ENCODE assay signal across 27 cellular contexts in genomic region chr7:69108041-69108440, GRCh38.
"Had no signal": no experiment of that assay in that cellular context is flagged by ENCODE, and none has a peak within 500 bp of the region (broad histone marks: within the 10 kb centered on the region; RNA-seq: fewer than 3 reads in every experiment).

No MANE protein-coding gene starts in this region.

- H3K4me1 ChIP-seq: ascending aorta, colonic mucosa, pancreas, psoas muscle, tibial artery, upper lobe of right lung had no signal

- H3K4me1 Mint-ChIP-seq: activated naive CD8-positive, alpha-beta T cell treated with anti-CD3 and anti-CD28 coated beads for 36 hours; naive B cell; nephron progenitor cell had no signal

- H3K4me3 ChIP-seq: ascending aorta, cardiac muscle cell, colonic mucosa, esophagus squamous epithelium, pancreas, psoas muscle, suprapubic skin, tibial artery, upper lobe of right lung had no signal

- DNase-seq: activated CD4-positive, alpha-beta T cell treated with anti-CD3 and anti-CD28 coated beads for 4 hours; activated CD4-positive, alpha-beta T cell treated with anti-CD3 and anti-CD28 coated beads, Interleukin-2, amount 50 U/mL, for 4 hours; activated effector memory CD4-positive, alpha-beta T cell treated with Interleukin-2 at 50 U/mL for 16 hours; activated naive CD4-positive, alpha-beta T cell treated with Interleukin-2 at 50 U/mL for 16 hours; activated naive CD8-positive, alpha-beta T cell treated with anti-CD3 and anti-CD28 coated beads for 36 hours; cerebellar nuclear complex; colonic mucosa; effector CD8-positive, alpha-beta T cell; esophagus squamous epithelium; left cardiac atrium; left ventricle myocardium superior; mammary epithelial cell; naive B cell; nephron progenitor cell; pancreas; psoas muscle; stimulated activated CD4-positive, alpha-beta T cell treated with anti-CD3 and anti-CD28 coated beads, Interleukin-15, amount 100 ng/mL, for 24 hours; stimulated activated CD4-positive, alpha-beta T cell treated with anti-CD3 and anti-CD28 coated beads, Interleukin-2, amount 100 ng/mL, for 24 hours; stimulated activated naive B cell treated with anti-CD40 and anti-IgM and Interleukin-4, amounts not matched to agents 10 μg/mL and 1 μg/mL and 100 μg/mL, for 72 hours; tibial artery; upper lobe of right lung had no signal

- H3K27me3 ChIP-seq: ascending aorta, cardiac muscle cell, colonic mucosa, esophagus squamous epithelium, pancreas, suprapubic skin, tibial artery, upper lobe of right lung had no signal

- H3K27ac ChIP-seq: ascending aorta, cardiac muscle cell, colonic mucosa, epithelial cell of prostate, esophagus squamous epithelium, pancreas, psoas muscle, suprapubic skin, tibial artery, upper lobe of right lung had no signal

- H3K36me3 Mint-ChIP-seq: activated naive CD8-positive, alpha-beta T cell treated with anti-CD3 and anti-CD28 coated beads for 36 hours; brain; mesothelial cell of epicardium; naive B cell had no signal

- H3K9me3 ChIP-seq: ascending aorta, colonic mucosa, esophagus squamous epithelium, pancreas, psoas muscle, suprapubic skin, tibial artery, upper lobe of right lung had no signal

- H3K27ac Mint-ChIP-seq: activated naive CD8-positive, alpha-beta T cell treated with anti-CD3 and anti-CD28 coated beads for 36 hours; brain; mesothelial cell of epicardium; nephron progenitor cell; stimulated activated naive B cell treated with anti-CD40 and anti-IgM and Interleukin-4, amounts not matched to agents 10 μg/mL and 1 μg/mL and 100 μg/mL, for 72 hours had no signal

- H3K27me3 Mint-ChIP-seq: activated naive CD8-positive, alpha-beta T cell treated with anti-CD3 and anti-CD28 coated beads for 36 hours had no signal

- ATAC-seq: left cardiac atrium; left ventricle myocardium superior; pancreas; psoas muscle; stimulated activated naive B cell treated with anti-CD40 and anti-IgM and Interleukin-4, amounts not matched to agents 10 μg/mL and 1 μg/mL and 100 μg/mL, for 72 hours; upper lobe of right lung had no signal

- H3K36me3 ChIP-seq: ascending aorta, cardiac muscle cell, colonic mucosa, esophagus squamous epithelium, pancreas, suprapubic skin, tibial artery, upper lobe of right lung had no signal

- H3K4me3 Mint-ChIP-seq: activated naive CD8-positive, alpha-beta T cell treated with anti-CD3 and anti-CD28 coated beads for 36 hours; brain; mesothelial cell of epicardium; naive B cell; nephron progenitor cell; stimulated activated naive B cell treated with anti-CD40 and anti-IgM and Interleukin-4, amounts not matched to agents 10 μg/mL and 1 μg/mL and 100 μg/mL, for 72 hours had no signal
